ENCODE assay signal across 17 cellular contexts in genomic region chr15:92979011-92979701, GRCh38.
DNase-seq lines count a peak whose midpoint lies in the region; ATAC-seq and TF ChIP-seq lines count a peak whose summit lies in the region.
"Had no signal": no experiment of that assay in that cellular context is flagged by ENCODE, and none has a peak within 500 bp of the region (broad histone marks: within the 10 kb centered on the region; RNA-seq: fewer than 3 reads in every experiment).

No MANE protein-coding gene starts in this region.

- TF ChIP-seq CTCF in CD4-positive, alpha-beta T cell (IDR thresholded peaks at IDR 0.05), result no peak
- no peak for TF ChIP-seq CTCF in CD14-positive monocyte (IDR thresholded peaks at IDR 0.05)

- no peak overlapping the region for H3K4me3 Mint-ChIP-seq in CD4-positive, alpha-beta T cell
- H3K4me3 Mint-ChIP-seq in memory B cell (no peak overlapping the region), CD14-positive monocyte (no peak overlapping the region)
- H3K4me3 Mint-ChIP-seq: brain had no signal

- intact Hi-C loops in CD4-positive, alpha-beta T cell (cut with DNase I, micrococcal nuclease), result loop anchor here (1.0 to 5.0 kb wide), 2 partner anchors 9 to 38 kb away; no protein-coding TSS in a partner anchor
- intact Hi-C loops in CD14-positive monocyte (cut with micrococcal nuclease), result no loop called here
- intact Hi-C loops in Right ventricle myocardium superior (cut with DNase I), result no loop called here

- H3K27ac Mint-ChIP-seq in CD4-positive, alpha-beta T cell, result peak overlapping the region; percentile 56
- H3K27ac Mint-ChIP-seq in memory B cell (peak overlapping the region; percentile 45), CD14-positive monocyte (peak overlapping the region in 2 of 7 donors; percentile 44 to 64)

- POLR2A ChIA-PET in CD4-positive, alpha-beta T cell (lab: Charles Lee), result interaction anchor here (1.0 kb wide), 1 partner anchor 97 kb away, joined by 4 read pairs; no protein-coding TSS in a partner anchor

- no peaks in the 10 kb centered on the region for H3K27me3 ChIP-seq in CD4-positive, alpha-beta T cell (ENCODE audit: control insufficient read depth, insufficient read depth, low read length)
- H3K27me3 ChIP-seq: esophagus squamous epithelium had no signal

- no peaks in the 10 kb centered on the region for H3K9me3 Mint-ChIP-seq in CD4-positive, alpha-beta T cell
- H3K9me3 Mint-ChIP-seq in memory B cell (no peaks in the 10 kb centered on the region), CD14-positive monocyte (peaks cover 0 to 3% (median 0%) of the 10 kb centered on the region in 7 donors)
- H3K9me3 Mint-ChIP-seq: brain had no signal

- peaks cover 30% of the 10 kb centered on the region for H3K4me1 Mint-ChIP-seq in CD4-positive, alpha-beta T cell (ENCODE audit: low read depth)
- no peaks in the 10 kb centered on the region for H3K4me1 Mint-ChIP-seq in memory B cell
- H3K4me1 Mint-ChIP-seq in CD14-positive monocyte, result peaks cover 3% of the 10 kb centered on the region

- H3K27ac ChIP-seq in CD4-positive, alpha-beta T cell (ENCODE audit: low read depth, low read length), result no peak overlapping the region
- H3K27ac ChIP-seq: C4-2B, parathyroid adenoma, SK-N-MC had no signal

- no peaks in the 10 kb centered on the region for H3K27me3 Mint-ChIP-seq in CD4-positive, alpha-beta T cell
- H3K27me3 Mint-ChIP-seq in memory B cell (no peaks in the 10 kb centered on the region), CD14-positive monocyte (ENCODE audit: low read depth in 3 of 3) (no peaks in the 10 kb centered on the region)
- H3K27me3 Mint-ChIP-seq: brain had no signal

- no peaks in the 10 kb centered on the region for H3K9me3 ChIP-seq in CD4-positive, alpha-beta T cell (ENCODE audit: control insufficient read depth, low read length)
- H3K9me3 ChIP-seq: esophagus squamous epithelium had no signal

- no peak for DNase-seq in CD4-positive, alpha-beta T cell
- DNase-seq in HCEC 1CT, result peak; percentile 10
- DNase-seq in amniotic epithelial cell (ENCODE audit: low read depth), result peak; percentile 52
- DNase-seq in memory B cell (ENCODE audit: low spot score in 2 of 2), result no peak
- no peak for DNase-seq in CD14-positive monocyte (ENCODE audit: low spot score)
- no peak for DNase-seq in GOT3 (lab: John Stamatoyannopoulos, UW)
- no peak for DNase-seq in Right ventricle myocardium superior
- DNase-seq in HuH-7.5 (ENCODE audit: low spot score), result no peak
- DNase-seq: activated CD8-positive, alpha-beta memory T cell treated with anti-CD3 and anti-CD28 coated beads for 24 hours; esophagus squamous epithelium; kidney; NCI-H748 treated with DMSO at 0.1 percent for 48 hours had no signal

- ATAC-seq in CD4-positive, alpha-beta T cell (ENCODE audit: poor library complexity), result no peak
- peak; percentile 32 for ATAC-seq in memory B cell (ENCODE audit: low read depth)
- no peak for ATAC-seq in Right ventricle myocardium superior (ENCODE audit: poor library complexity)
- ATAC-seq: HCT116 had no signal

- H3K36me3 Mint-ChIP-seq in CD4-positive, alpha-beta T cell (ENCODE audit: low read depth), result peaks cover 61% of the 10 kb centered on the region
- H3K36me3 Mint-ChIP-seq in memory B cell (peaks cover 27% of the 10 kb centered on the region), CD14-positive monocyte (peaks cover 54 to 58% of the 10 kb centered on the region in 2 donors)

- CTCF ChIA-PET in CD4-positive, alpha-beta T cell (lab: Charles Lee), result interaction anchor here (1.1 to 1.6 kb wide), 6 partner anchors 10 to 51 kb away, joined by 3 to 5 read pairs (median 3); no protein-coding TSS in a partner anchor

Comparison
In these comparisons a context has a peak if more than half of its experiments do, and no peak if none do; other contexts are left out.
1. DNase-seq: peak in HCEC 1CT (single experiment) and amniotic epithelial cell (single experiment); none in CD4-positive, alpha-beta T cell (0 of 10), memory B cell (0 of 2), CD14-positive monocyte (single experiment), GOT3 (single experiment), Right ventricle myocardium superior (single experiment) and HuH-7.5 (single experiment).
2. intact Hi-C loops: an anchor here in CD4-positive, alpha-beta T cell (1.0 to 5.0 kb wide); none called in CD14-positive monocyte and Right ventricle myocardium superior.